In the genomic region with DNA sequence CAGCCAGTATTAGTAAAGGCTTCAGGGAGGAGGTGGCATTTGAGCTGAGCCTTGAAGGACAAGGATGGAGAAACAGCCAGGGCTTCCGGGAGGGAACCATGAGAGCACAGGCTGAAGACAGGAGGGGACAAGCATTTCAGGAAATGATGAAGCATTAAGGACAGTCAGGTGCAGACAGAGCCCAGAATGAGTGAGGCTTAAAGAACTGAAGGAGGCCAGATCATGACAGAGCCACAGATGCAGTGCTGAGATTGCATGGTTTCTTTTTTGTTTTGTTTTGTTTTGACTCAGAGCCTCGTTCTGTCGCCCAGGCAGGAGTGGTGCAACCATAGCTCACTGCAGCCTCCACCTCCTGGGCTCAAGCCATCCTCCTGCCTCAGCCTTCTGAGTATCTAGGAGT, we compare ENCODE assay signal across 15 cellular contexts.
DNase-seq lines count a peak whose midpoint lies in the region; ATAC-seq, FAIRE-seq and TF ChIP-seq lines count a peak whose summit lies in the region.
"Had no signal": no experiment of that assay in that cellular context is flagged by ENCODE, and none has a peak within 500 bp of the region (broad histone marks: within the 10 kb centered on the region; RNA-seq: fewer than 3 reads in every experiment).

No MANE protein-coding gene starts in this region.

- H3K4me1 Mint-ChIP-seq in chondrocyte (ENCODE audit: low read depth), result no peaks in the 10 kb centered on the region

- FAIRE-seq in urothelium cell line (lab: Jason Lieb, UNC), result no peak
- FAIRE-seq: RCC 7860 had no signal

- no peak overlapping the region for H3K4me3 Mint-ChIP-seq in chondrocyte (ENCODE audit: unreplicated experiment)
- H3K4me3 Mint-ChIP-seq: activated CD4-positive, alpha-beta memory T cell treated with anti-CD3 and anti-CD28 coated beads for 36 hours had no signal

- ATAC-seq in GM19395 (IDR thresholded peaks at IDR 0.05; ENCODE audit: unreplicated experiment) (peak; percentile 88), HG02840 (IDR thresholded peaks at IDR 0.05; ENCODE audit: low FRiP score, unreplicated experiment) (peak; percentile 70)

- TF ChIP-seq CTCF in GM10248 (IDR thresholded peaks at IDR 0.05; ENCODE audit: control extremely low read depth, extremely low read depth, low read depth, missing control alignments) (no peak), chondrocyte (IDR thresholded peaks at IDR 0.05) (no peak)

- H3K9me3 Mint-ChIP-seq in chondrocyte (ENCODE audit: low read depth), result no peaks in the 10 kb centered on the region
- H3K9me3 Mint-ChIP-seq: activated CD4-positive, alpha-beta memory T cell treated with anti-CD3 and anti-CD28 coated beads for 36 hours had no signal

- DNase-seq in GM10248 (ENCODE audit: extremely low spot score) (peak; percentile 42), HT1080 (ENCODE audit: low read depth) (peak; percentile 31), HEK293T (ENCODE audit: extremely low spot score) (no peak), chondrocyte (ENCODE audit: low spot score) (no peak), urothelium cell line (ENCODE audit: low spot score) (no peak), amniotic stem cell (lab: John Stamatoyannopoulos, UW) (no peak)
- DNase-seq: ACHN; activated CD4-positive, alpha-beta memory T cell treated with anti-CD3 and anti-CD28 coated beads for 36 hours; activated naive CD4-positive, alpha-beta T cell; esophagus squamous epithelium; midbrain; posterior cingulate gyrus had no signal

- H3K27me3 Mint-ChIP-seq in chondrocyte (ENCODE audit: low read depth), result peaks cover 1% of the 10 kb centered on the region

- POLR2A ChIA-PET in GM10248 (lab: Yijun Ruan, JAX) (no interaction called here), HEK293T (lab: Yijun Ruan, JAX) (no interaction called here)

- H3K27ac Mint-ChIP-seq in chondrocyte (ENCODE audit: unreplicated experiment), result no peak overlapping the region
- H3K27ac Mint-ChIP-seq: activated CD4-positive, alpha-beta memory T cell treated with anti-CD3 and anti-CD28 coated beads for 36 hours had no signal

- no peaks in the 10 kb centered on the region for H3K36me3 Mint-ChIP-seq in chondrocyte (ENCODE audit: low read depth)
- H3K36me3 Mint-ChIP-seq: activated CD4-positive, alpha-beta memory T cell treated with anti-CD3 and anti-CD28 coated beads for 36 hours had no signal

- CTCF ChIA-PET in GM10248 (lab: Yijun Ruan, JAX) (interaction anchor here (0.9 kb wide), 1 partner anchor 15 kb away, joined by 4 read pairs; no protein-coding TSS in a partner anchor), HEK293T (lab: Yijun Ruan, JAX) (interaction anchor here (0.5 kb wide), 1 partner anchor 300 kb away, joined by 3 read pairs; no protein-coding TSS in a partner anchor)

TF ChIP-seq in HEK293T, 16 proteins besides CTCF, POLR2A, EP300 and RAD21:
- no peak for TF ChIP-seq ARNT (IDR thresholded peaks at IDR 0.05)
- TF ChIP-seq TARDBP (IDR thresholded peaks at IDR 0.05), result no peak
- no peak for TF ChIP-seq FOXK2 (IDR thresholded peaks at IDR 0.05)
- TF ChIP-seq, protein P1, sequence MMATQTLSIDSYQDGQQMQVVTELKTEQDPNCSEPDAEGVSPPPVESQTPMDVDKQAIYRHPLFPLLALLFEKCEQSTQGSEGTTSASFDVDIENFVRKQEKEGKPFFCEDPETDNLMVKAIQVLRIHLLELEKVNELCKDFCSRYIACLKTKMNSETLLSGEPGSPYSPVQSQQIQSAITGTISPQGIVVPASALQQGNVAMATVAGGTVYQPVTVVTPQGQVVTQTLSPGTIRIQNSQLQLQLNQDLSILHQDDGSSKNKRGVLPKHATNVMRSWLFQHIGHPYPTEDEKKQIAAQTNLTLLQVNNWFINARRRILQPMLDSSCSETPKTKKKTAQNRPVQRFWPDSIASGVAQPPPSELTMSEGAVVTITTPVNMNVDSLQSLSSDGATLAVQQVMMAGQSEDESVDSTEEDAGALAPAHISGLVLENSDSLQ (IDR thresholded peaks at IDR 0.05), result no peak
- TF ChIP-seq BHLHE40 (IDR thresholded peaks at IDR 0.05; ENCODE audit: borderline replicate concordance), result no peak
- no peak for TF ChIP-seq SUZ12 (IDR thresholded peaks at IDR 0.05)
- no peak for TF ChIP-seq HDGF (IDR thresholded peaks at IDR 0.05; ENCODE audit: borderline replicate concordance)
- TF ChIP-seq FOXA1 (IDR thresholded peaks at IDR 0.05), result no peak
- no peak for TF ChIP-seq SP1 (IDR thresholded peaks at IDR 0.05)
- TF ChIP-seq ELF4 (IDR thresholded peaks at IDR 0.05), result no peak
- TF ChIP-seq FOXM1 (IDR thresholded peaks at IDR 0.05; ENCODE audit: borderline replicate concordance), result no peak
- TF ChIP-seq NFRKB (IDR thresholded peaks at IDR 0.05), result no peak
- no peak for TF ChIP-seq CTBP1 (IDR thresholded peaks at IDR 0.05; ENCODE audit: borderline replicate concordance)
- TF ChIP-seq ZNF384 (IDR thresholded peaks at IDR 0.05), result no peak
- no peak for TF ChIP-seq LEF1 (IDR thresholded peaks at IDR 0.05; ENCODE audit: borderline replicate concordance)
- TF ChIP-seq L3MBTL2 (conservative IDR thresholded peaks at IDR 0.05), result no peak

Comparison
In these comparisons a context has a peak if more than half of its experiments do, and no peak if none do; other contexts are left out.
1. DNase-seq: peak in GM10248 (single experiment) and HT1080 (single experiment); none in HEK293T (single experiment), chondrocyte (single experiment), urothelium cell line (single experiment) and amniotic stem cell (single experiment).